8 cellular contexts compared by ENCODE assay signal in genomic region chr19:55166530-55167268, GRCh38. TPM values are rescaled to one million over a fixed set of nuclear protein-coding genes. Genes with fewer than 3 reads are reported as not detected.
DNase-seq lines count a peak whose midpoint lies in the region; ATAC-seq and TF ChIP-seq lines count a peak whose summit lies in the region.

DNAAF3 (minus strand) TSS chr19:55166613; CDS start chr19:55166413, 200 bp downstream.

- H3K36me3 ChIP-seq in vagina = no peaks in the 10 kb centered on the region

- no peaks in the 10 kb centered on the region for H3K27me3 ChIP-seq in vagina

- H3K27ac ChIP-seq in vagina = no peak within 1 kb of the TSS

- H3K9me3 ChIP-seq in vagina = no peaks in the 10 kb centered on the region

- TF ChIP-seq POLR2A in vagina (IDR thresholded peaks at IDR 0.05) = no peak

- ATAC-seq in HG02642 (IDR thresholded peaks at IDR 0.05; ENCODE audit: poor library complexity, unreplicated experiment) (peak; percentile 82), left cardiac atrium (peak; percentile 99 to 100)

- intact Hi-C loops in left cardiac atrium (cut with DNase I) (no loop called here), posterior cingulate gyrus (cut with DNase I) (no loop called here), vagina (cut with DNase I) (no loop called here)

- peak within 1 kb of the TSS; percentile 30 to 36 for H3K4me3 ChIP-seq in vagina

- DNase-seq in EL = peak; percentile 98
- peak; percentile 93 for DNase-seq in NCI-H1417 treated with DMSO at 0.1 percent for 48 hours (lab: John Stamatoyannopoulos, UW)
- peak; percentile 83 to 95 for DNase-seq in SW 1271 (lab: John Stamatoyannopoulos, UW)
- DNase-seq in anterior cingulate cortex (lab: John Stamatoyannopoulos, UW) = peak in 57 of 58 donors; percentile 10 to 95 (median 86)
- DNase-seq in left cardiac atrium = peak; percentile 95
- peak; percentile 84 to 98 (median 92) for DNase-seq in posterior cingulate gyrus
- peak in 1 of 2 donors; percentile 93 for DNase-seq in vagina (ENCODE audit: extremely low spot score in 2 of 2)

- TF ChIP-seq CTCF in vagina (IDR thresholded peaks at IDR 0.05) = no peak

- peaks cover 8% of the 10 kb centered on the region for H3K4me1 ChIP-seq in vagina

RNA-seq across cellular contexts. Expression of gene DNAAF3, which starts in this region (rescaled TPM):
- total RNA-seq in left cardiac atrium (1 to 10 TPM in 1 of 2 donors, under 1 TPM in 1; 0.41 to 1.1 TPM), vagina (5.6 TPM)
